In the genomic region with DNA sequence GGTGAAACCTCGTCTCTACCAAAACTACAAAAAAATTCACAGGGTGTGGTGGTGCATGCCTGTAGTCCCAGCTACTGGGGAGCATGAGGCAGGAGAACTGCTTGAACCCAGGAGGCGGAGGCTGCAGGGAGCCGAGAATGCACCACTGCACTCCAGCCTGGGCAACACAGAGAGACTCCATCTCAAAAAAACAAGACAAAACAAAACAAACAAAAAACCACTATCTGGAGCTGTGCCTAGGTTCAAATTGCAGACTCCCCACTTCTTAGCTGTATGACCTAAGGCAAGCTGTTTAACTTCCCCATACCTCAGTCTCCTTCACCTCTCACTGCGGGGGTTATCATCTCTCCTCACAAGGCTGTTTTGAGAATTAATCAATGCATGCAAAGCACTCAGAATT, we compare ENCODE assay signal across 18 cellular contexts.
"Had no signal": no experiment of that assay in that cellular context is flagged by ENCODE, and none has a peak within 500 bp of the region (broad histone marks: within the 10 kb centered on the region; RNA-seq: fewer than 3 reads in every experiment).

No MANE protein-coding gene starts in this region.

- H3K4me3 Mint-ChIP-seq: activated CD4-positive, alpha-beta memory T cell treated with anti-CD3 and anti-CD28 coated beads for 36 hours; activated T-cell treated with anti-CD3 and anti-CD28 coated beads, Interleukin-2, amount 50 U/mL, for 4 hours; T-helper 1 cell treated with Interleukin-12 subunit alpha and Interleukin-12 subunit beta and Interleukin-4 antibody, amounts not matched to agents 30 μg/mL and 1 μg/mL, for 36 hours had no signal

- H3K9me3 Mint-ChIP-seq: activated CD4-positive, alpha-beta memory T cell treated with anti-CD3 and anti-CD28 coated beads for 36 hours; activated naive CD4-positive, alpha-beta T cell treated with anti-CD3 and anti-CD28 coated beads, Interleukin-2, amount 50 U/mL, for 72 hours; activated T-cell treated with anti-CD3 and anti-CD28 coated beads, Interleukin-2, amount 50 U/mL, for 4 hours; T-helper 1 cell treated with Interleukin-12 subunit alpha and Interleukin-12 subunit beta and Interleukin-4 antibody, amounts not matched to agents 30 μg/mL and 1 μg/mL, for 36 hours had no signal

- ATAC-seq: activated naive CD4-positive, alpha-beta T cell treated with anti-CD3 and anti-CD28 coated beads, Interleukin-2, amount 50 U/mL, for 72 hours; activated T-cell treated with anti-CD3 and anti-CD28 coated beads, Interleukin-2, amount 50 U/mL, for 4 hours; Right ventricle myocardium inferior had no signal

- DNase-seq: activated CD4-positive, alpha-beta memory T cell treated with anti-CD3 and anti-CD28 coated beads for 36 hours; activated CD4-positive, alpha-beta T cell treated with anti-CD3 and anti-CD28 coated beads for 48 hours; activated CD4-positive, CD25-positive, alpha-beta regulatory T cell treated with anti-CD3 and anti-CD28 coated beads, Interleukin-2, amount 50 U/mL, for 72 hours; activated CD8-positive, alpha-beta memory T cell treated with anti-CD3 and anti-CD28 coated beads for 24 hours; activated effector memory CD4-positive, alpha-beta T cell treated with anti-CD3 and anti-CD28 coated beads, Interleukin-2, amount 50 U/mL, for 16 hours; activated naive CD4-positive, alpha-beta T cell treated with Interleukin-2 at 50 U/mL for 16 hours; activated T-cell treated with anti-CD3 and anti-CD28 coated beads, Interleukin-2, amount 50 U/mL, for 4 hours; brain microvascular endothelial cell; MM.1S; NCI-H1048; NCI-H1930; NCI-H2171; NCI-H226; NCI-H526; NCI-H82 had no signal

- H3K27me3 Mint-ChIP-seq: activated CD4-positive, alpha-beta memory T cell treated with anti-CD3 and anti-CD28 coated beads for 36 hours had no signal

- H3K27ac Mint-ChIP-seq: activated CD4-positive, alpha-beta memory T cell treated with anti-CD3 and anti-CD28 coated beads for 36 hours; activated naive CD4-positive, alpha-beta T cell treated with anti-CD3 and anti-CD28 coated beads, Interleukin-2, amount 50 U/mL, for 72 hours; T-helper 1 cell treated with Interleukin-12 subunit alpha and Interleukin-12 subunit beta and Interleukin-4 antibody, amounts not matched to agents 30 μg/mL and 1 μg/mL, for 36 hours had no signal
